ENCODE assay signal across 22 cellular contexts in the genomic region with DNA sequence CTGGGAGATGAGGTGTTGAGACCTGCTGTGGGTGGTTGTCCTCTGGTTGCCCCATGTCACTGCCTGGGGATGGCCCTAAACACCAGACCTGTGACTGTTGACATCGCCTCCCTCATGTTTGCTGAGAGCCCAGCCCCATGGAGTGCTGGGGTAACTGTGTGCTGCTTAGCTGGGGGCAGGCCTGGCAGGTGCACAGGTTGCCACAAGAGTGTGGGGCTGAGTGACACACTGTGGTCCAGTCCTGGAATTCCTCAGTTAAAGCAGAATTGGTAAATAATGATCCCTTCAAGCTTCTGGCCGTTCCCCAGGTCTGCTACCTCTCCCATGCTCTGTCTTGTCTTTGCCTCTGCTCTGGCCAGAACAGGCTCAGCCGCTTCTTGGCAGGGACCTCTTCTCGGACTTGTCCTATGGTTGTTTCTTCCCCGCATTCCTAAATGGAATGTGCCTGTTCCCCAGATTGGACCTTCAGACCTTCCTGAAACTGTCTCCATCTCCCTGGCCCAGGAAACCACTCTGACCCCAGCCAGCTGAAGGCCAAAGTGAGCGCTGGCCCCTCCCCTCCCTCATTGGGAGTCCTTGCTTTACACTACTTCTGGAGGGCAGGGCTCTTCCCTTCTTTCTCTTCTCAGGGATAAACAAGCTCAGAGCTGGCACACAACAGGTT.
"Had no signal": no experiment of that assay in that cellular context is flagged by ENCODE, and none has a peak within 500 bp of the region (broad histone marks: within the 10 kb centered on the region; RNA-seq: fewer than 3 reads in every experiment).

No MANE protein-coding gene starts in this region.

- H3K9me3 Mint-ChIP-seq: activated CD4-positive, alpha-beta T cell treated with anti-CD3 and anti-CD28 coated beads, Interleukin-2, amount 10 ng/mL, durations not matched to agents 24 days and 14 days; activated CD8-positive, alpha-beta T cell treated with anti-CD3 and anti-CD28 coated beads for 36 hours; activated naive CD4-positive, alpha-beta T cell treated with anti-CD3 and anti-CD28 coated beads, Interleukin-2, amount 50 U/mL, for 24 hours; activated T-cell treated with anti-CD3 and anti-CD28 coated beads, Interleukin-2, amount 50 U/mL, for 24 hours; immature natural killer cell; naive thymus-derived CD8-positive, alpha-beta T cell had no signal

- H3K4me1 Mint-ChIP-seq: activated CD4-positive, alpha-beta T cell treated with anti-CD3 and anti-CD28 coated beads, Interleukin-2, amount 10 ng/mL, durations not matched to agents 24 days and 14 days; activated naive CD4-positive, alpha-beta T cell treated with anti-CD3 and anti-CD28 coated beads, Interleukin-2, amount 50 U/mL, for 24 hours; immature natural killer cell had no signal

- H3K4me3 Mint-ChIP-seq: activated CD4-positive, alpha-beta T cell treated with anti-CD3 and anti-CD28 coated beads, Interleukin-2, amount 10 ng/mL, durations not matched to agents 24 days and 14 days; activated CD8-positive, alpha-beta T cell treated with anti-CD3 and anti-CD28 coated beads for 36 hours; activated naive CD4-positive, alpha-beta T cell treated with anti-CD3 and anti-CD28 coated beads, Interleukin-2, amount 50 U/mL, for 24 hours; activated T-cell treated with anti-CD3 and anti-CD28 coated beads, Interleukin-2, amount 50 U/mL, for 24 hours; immature natural killer cell; naive thymus-derived CD8-positive, alpha-beta T cell had no signal

- ATAC-seq: activated CD8-positive, alpha-beta T cell treated with anti-CD3 and anti-CD28 coated beads for 36 hours; left ventricle myocardium superior; naive thymus-derived CD8-positive, alpha-beta T cell had no signal

- H3K4me1 ChIP-seq: ascending aorta, esophagus muscularis mucosa, parathyroid adenoma had no signal

- H3K36me3 Mint-ChIP-seq: activated naive CD4-positive, alpha-beta T cell treated with anti-CD3 and anti-CD28 coated beads, Interleukin-2, amount 50 U/mL, for 24 hours; immature natural killer cell; naive thymus-derived CD8-positive, alpha-beta T cell had no signal

- H3K27ac ChIP-seq: ascending aorta, esophagus muscularis mucosa, neutrophil, parathyroid adenoma, thyroid gland had no signal

- H3K4me3 ChIP-seq: ascending aorta, esophagus muscularis mucosa, thyroid gland had no signal

- H3K79me2 ChIP-seq: parathyroid adenoma had no signal

- DNase-seq: activated CD4-positive, alpha-beta T cell treated with anti-CD3 and anti-CD28 coated beads, Interleukin-2, amount 10 ng/mL, durations not matched to agents 24 days and 14 days; activated CD4-positive, CD25-positive, alpha-beta regulatory T cell; activated CD8-positive, alpha-beta T cell treated with anti-CD3 and anti-CD28 coated beads for 36 hours; activated T-cell treated with anti-CD3 and anti-CD28 coated beads, Interleukin-2, amount 50 U/mL, for 24 hours; cerebellar nuclear complex; effector CD4-positive, alpha-beta T cell; immature natural killer cell; kidney glomerular epithelial cell; left ventricle myocardium superior; mesenchymal stem cell; naive thymus-derived CD8-positive, alpha-beta T cell; stimulated activated CD4-positive, alpha-beta T cell treated with anti-CD3 and anti-CD28 coated beads, Interleukin-12 subunit alpha, Interleukin-12 subunit beta, amount 100 ng/mL, for 4 hours; stimulated activated CD4-positive, alpha-beta T cell treated with anti-CD3 and anti-CD28 coated beads, Interleukin-1b, Interleukin-23, amount 100 ng/mL, for 48 hours; stimulated activated CD8-positive, alpha-beta memory T cell treated with anti-CD3 and anti-CD28 coated beads, Interleukin-4, amount 100 ng/mL, for 48 hours; stimulated activated naive CD4-positive, alpha-beta T cell; T1000; thyroid gland had no signal

- H3K27me3 ChIP-seq: ascending aorta, esophagus muscularis mucosa, thyroid gland had no signal

- H3K27ac Mint-ChIP-seq: activated CD4-positive, alpha-beta T cell treated with anti-CD3 and anti-CD28 coated beads, Interleukin-2, amount 10 ng/mL, durations not matched to agents 24 days and 14 days; activated CD8-positive, alpha-beta T cell treated with anti-CD3 and anti-CD28 coated beads for 36 hours; activated naive CD4-positive, alpha-beta T cell treated with anti-CD3 and anti-CD28 coated beads, Interleukin-2, amount 50 U/mL, for 24 hours; activated T-cell treated with anti-CD3 and anti-CD28 coated beads, Interleukin-2, amount 50 U/mL, for 24 hours; immature natural killer cell; naive thymus-derived CD8-positive, alpha-beta T cell had no signal

- H3K36me3 ChIP-seq: ascending aorta, esophagus muscularis mucosa, neutrophil, thyroid gland had no signal

- H2AFZ ChIP-seq: parathyroid adenoma had no signal

- H3K9me3 ChIP-seq: ascending aorta, esophagus muscularis mucosa, neutrophil, thyroid gland had no signal

- H3K9ac ChIP-seq: parathyroid adenoma had no signal
